Comparison of ENCODE assay signal across 11 cellular contexts in genomic region chr2:26971911-26972786, GRCh38. TPM values are rescaled to one million over a fixed set of nuclear protein-coding genes. Genes with fewer than 3 reads are reported as not detected.
A peak's percentile ranks its signal among the peaks of the same experiment; 100 is the strongest.
DNase-seq lines count a peak whose midpoint lies in the region; ATAC-seq and TF ChIP-seq lines count a peak whose summit lies in the region.
"Had no signal": no experiment of that assay in that cellular context is flagged by ENCODE, and none has a peak within 500 bp of the region (broad histone marks: within the 10 kb centered on the region; RNA-seq: fewer than 3 reads in every experiment).

No MANE protein-coding gene starts in this region.

- H3K36me3 ChIP-seq in iPS-18a (ENCODE audit: control insufficient read depth, low read depth, low read length) (no peaks in the 10 kb centered on the region), stomach smooth muscle (ENCODE audit: control insufficient read depth in 2 of 2, insufficient read depth in 2 of 2, low read length in 2 of 2) (no peaks in the 10 kb centered on the region)

- DNase-seq in activated naive CD4-positive, alpha-beta T cell treated with anti-CD3 and anti-CD28 coated beads, Interleukin-2, amount 10 ng/mL, durations not matched to agents 7 days and 5 days = no peak
- DNase-seq in activated naive CD4-positive, alpha-beta T cell treated with anti-CD3 and anti-CD28 coated beads, Interleukin-2, amount 50 U/mL, for 72 hours (ENCODE audit: low spot score in 2 of 2) = no peak
- DNase-seq in activated naive CD8-positive, alpha-beta T cell treated with anti-CD3 and anti-CD28 coated beads for 36 hours = no peak
- no peak for DNase-seq in GM13976 (ENCODE audit: low spot score)
- DNase-seq in NCI-H1930 (lab: John Stamatoyannopoulos, UW) = no peak
- DNase-seq in stimulated activated naive B cell treated with anti-CD40 and anti-IgM and Interleukin-4, amounts not matched to agents 10 μg/mL and 1 μg/mL and 100 μg/mL, for 72 hours = no peak
- DNase-seq: COR-L47, NCI-H2081 treated with DMSO at 0.1 percent for 48 hours, SW 1271 had no signal

- peak overlapping the region; percentile 63 for H3K4me3 Mint-ChIP-seq in activated naive CD4-positive, alpha-beta T cell treated with anti-CD3 and anti-CD28 coated beads, Interleukin-2, amount 10 ng/mL, durations not matched to agents 7 days and 5 days
- H3K4me3 Mint-ChIP-seq in activated naive CD8-positive, alpha-beta T cell treated with anti-CD3 and anti-CD28 coated beads for 36 hours = peak overlapping the region; percentile 78
- H3K4me3 Mint-ChIP-seq in stimulated activated naive B cell treated with anti-CD40 and anti-IgM and Interleukin-4, amounts not matched to agents 10 μg/mL and 1 μg/mL and 100 μg/mL, for 72 hours = peak overlapping the region in 1 of 2 donors; percentile 88

- no peak overlapping the region for H3K27ac Mint-ChIP-seq in activated naive CD4-positive, alpha-beta T cell treated with anti-CD3 and anti-CD28 coated beads, Interleukin-2, amount 10 ng/mL, durations not matched to agents 7 days and 5 days
- no peak overlapping the region for H3K27ac Mint-ChIP-seq in activated naive CD4-positive, alpha-beta T cell treated with anti-CD3 and anti-CD28 coated beads, Interleukin-2, amount 50 U/mL, for 72 hours
- H3K27ac Mint-ChIP-seq in activated naive CD8-positive, alpha-beta T cell treated with anti-CD3 and anti-CD28 coated beads for 36 hours = no peak overlapping the region
- no peak overlapping the region for H3K27ac Mint-ChIP-seq in stimulated activated naive B cell treated with anti-CD40 and anti-IgM and Interleukin-4, amounts not matched to agents 10 μg/mL and 1 μg/mL and 100 μg/mL, for 72 hours

- H3K36me3 Mint-ChIP-seq in activated naive CD4-positive, alpha-beta T cell treated with anti-CD3 and anti-CD28 coated beads, Interleukin-2, amount 10 ng/mL, durations not matched to agents 7 days and 5 days = no peaks in the 10 kb centered on the region
- H3K36me3 Mint-ChIP-seq in activated naive CD4-positive, alpha-beta T cell treated with anti-CD3 and anti-CD28 coated beads, Interleukin-2, amount 50 U/mL, for 72 hours = no peaks in the 10 kb centered on the region
- H3K36me3 Mint-ChIP-seq in activated naive CD8-positive, alpha-beta T cell treated with anti-CD3 and anti-CD28 coated beads for 36 hours = no peaks in the 10 kb centered on the region
- H3K36me3 Mint-ChIP-seq in stimulated activated naive B cell treated with anti-CD40 and anti-IgM and Interleukin-4, amounts not matched to agents 10 μg/mL and 1 μg/mL and 100 μg/mL, for 72 hours = no peaks in the 10 kb centered on the region

- in situ Hi-C loops in GM13976 (cut with MboI; ENCODE audit: low sequenced_read_pairs, unreplicated experiment) = loop anchor here (25.0 kb wide), 2 partner anchors 215 to 315 kb away; partner anchors contain the start of genes DNAJC5G and TRIM54

- H3K4me1 Mint-ChIP-seq in activated naive CD4-positive, alpha-beta T cell treated with anti-CD3 and anti-CD28 coated beads, Interleukin-2, amount 10 ng/mL, durations not matched to agents 7 days and 5 days = peaks cover 19% of the 10 kb centered on the region
- peaks cover 14% of the 10 kb centered on the region for H3K4me1 Mint-ChIP-seq in activated naive CD8-positive, alpha-beta T cell treated with anti-CD3 and anti-CD28 coated beads for 36 hours
- H3K4me1 Mint-ChIP-seq in stimulated activated naive B cell treated with anti-CD40 and anti-IgM and Interleukin-4, amounts not matched to agents 10 μg/mL and 1 μg/mL and 100 μg/mL, for 72 hours = peaks cover 10 to 14% of the 10 kb centered on the region in 2 donors

- CTCF ChIA-PET in activated naive CD4-positive, alpha-beta T cell treated with anti-CD3 and anti-CD28 coated beads, Interleukin-2, amount 10 ng/mL, durations not matched to agents 7 days and 5 days (lab: Charles Lee) = interaction anchor here (2.1 to 2.9 kb wide), 2 partner anchors 10 to 44 kb away, joined by 12 to 14 read pairs; no protein-coding TSS in a partner anchor

- TF ChIP-seq CTCF in GM13976 (IDR thresholded peaks at IDR 0.05; ENCODE audit: borderline replicate concordance, control extremely low read depth, extremely low read depth, insufficient read depth, missing control alignments) = no peak

- no peaks in the 10 kb centered on the region for H3K9me3 ChIP-seq in iPS-18a (ENCODE audit: control insufficient read depth, low read depth, low read length)
- H3K9me3 ChIP-seq in stomach smooth muscle (ENCODE audit: control insufficient read depth in 2 of 2, low read length in 2 of 2) = no peaks in the 10 kb centered on the region

- peaks cover 19% of the 10 kb centered on the region for H3K4me1 ChIP-seq in iPS-18a (ENCODE audit: control insufficient read depth, low read depth, low read length)
- H3K4me1 ChIP-seq in stomach smooth muscle (ENCODE audit: control insufficient read depth, insufficient read depth, low read length) = peaks cover 13% of the 10 kb centered on the region

- no peaks in the 10 kb centered on the region for H3K9me3 Mint-ChIP-seq in activated naive CD4-positive, alpha-beta T cell treated with anti-CD3 and anti-CD28 coated beads, Interleukin-2, amount 10 ng/mL, durations not matched to agents 7 days and 5 days
- no peaks in the 10 kb centered on the region for H3K9me3 Mint-ChIP-seq in activated naive CD4-positive, alpha-beta T cell treated with anti-CD3 and anti-CD28 coated beads, Interleukin-2, amount 50 U/mL, for 72 hours
- H3K9me3 Mint-ChIP-seq in activated naive CD8-positive, alpha-beta T cell treated with anti-CD3 and anti-CD28 coated beads for 36 hours = no peaks in the 10 kb centered on the region
- no peaks in the 10 kb centered on the region for H3K9me3 Mint-ChIP-seq in stimulated activated naive B cell treated with anti-CD40 and anti-IgM and Interleukin-4, amounts not matched to agents 10 μg/mL and 1 μg/mL and 100 μg/mL, for 72 hours

- ATAC-seq in activated naive CD4-positive, alpha-beta T cell treated with anti-CD3 and anti-CD28 coated beads, Interleukin-2, amount 50 U/mL, for 72 hours = no peak
- ATAC-seq in stimulated activated naive B cell treated with anti-CD40 and anti-IgM and Interleukin-4, amounts not matched to agents 10 μg/mL and 1 μg/mL and 100 μg/mL, for 72 hours (replicated peaks) = no peak

- H3K9ac ChIP-seq in iPS-18a (ENCODE audit: low read length) (no peak overlapping the region), stomach smooth muscle (ENCODE audit: low read length in 2 of 2) (peak overlapping the region; percentile 4 to 13)

- H3K27me3 Mint-ChIP-seq in activated naive CD4-positive, alpha-beta T cell treated with anti-CD3 and anti-CD28 coated beads, Interleukin-2, amount 10 ng/mL, durations not matched to agents 7 days and 5 days = peaks cover 48% of the 10 kb centered on the region
- H3K27me3 Mint-ChIP-seq in activated naive CD8-positive, alpha-beta T cell treated with anti-CD3 and anti-CD28 coated beads for 36 hours = peaks cover 16% of the 10 kb centered on the region
- H3K27me3 Mint-ChIP-seq in stimulated activated naive B cell treated with anti-CD40 and anti-IgM and Interleukin-4, amounts not matched to agents 10 μg/mL and 1 μg/mL and 100 μg/mL, for 72 hours = peaks cover 17 to 38% of the 10 kb centered on the region in 2 donors

- H3K4me3 ChIP-seq in iPS-18a (ENCODE audit: low read length) (peak overlapping the region; percentile 83), stomach smooth muscle (ENCODE audit: low read length in 2 of 2) (peak overlapping the region; percentile 3 to 94)

- H3K27me3 ChIP-seq in iPS-18a (ENCODE audit: control insufficient read depth, insufficient read depth, low read length) = peaks cover 33% of the 10 kb centered on the region
- H3K27me3 ChIP-seq in stomach smooth muscle (ENCODE audit: control insufficient read depth in 1 of 2, insufficient read depth in 2 of 2, low read length in 2 of 2) = no peaks in the 10 kb centered on the region

- H3K27ac ChIP-seq in iPS-18a (ENCODE audit: low read length) (no peak overlapping the region), stomach smooth muscle (ENCODE audit: low read length) (no peak overlapping the region)

RNA-seq across cellular contexts. Expression of gene MAPRE3, which starts 1.7 kb away (rescaled TPM):
- total RNA-seq in activated naive CD4-positive, alpha-beta T cell treated with anti-CD3 and anti-CD28 coated beads, Interleukin-2, amount 50 U/mL, for 72 hours = 1 to 10 TPM; 4.0 to 4.2 TPM
- 1 to 10 TPM; 2.0 to 2.3 TPM for total RNA-seq in activated naive CD8-positive, alpha-beta T cell treated with anti-CD3 and anti-CD28 coated beads for 36 hours
